Comparison of ENCODE assay signal across 1 cellular context in the genomic region with DNA sequence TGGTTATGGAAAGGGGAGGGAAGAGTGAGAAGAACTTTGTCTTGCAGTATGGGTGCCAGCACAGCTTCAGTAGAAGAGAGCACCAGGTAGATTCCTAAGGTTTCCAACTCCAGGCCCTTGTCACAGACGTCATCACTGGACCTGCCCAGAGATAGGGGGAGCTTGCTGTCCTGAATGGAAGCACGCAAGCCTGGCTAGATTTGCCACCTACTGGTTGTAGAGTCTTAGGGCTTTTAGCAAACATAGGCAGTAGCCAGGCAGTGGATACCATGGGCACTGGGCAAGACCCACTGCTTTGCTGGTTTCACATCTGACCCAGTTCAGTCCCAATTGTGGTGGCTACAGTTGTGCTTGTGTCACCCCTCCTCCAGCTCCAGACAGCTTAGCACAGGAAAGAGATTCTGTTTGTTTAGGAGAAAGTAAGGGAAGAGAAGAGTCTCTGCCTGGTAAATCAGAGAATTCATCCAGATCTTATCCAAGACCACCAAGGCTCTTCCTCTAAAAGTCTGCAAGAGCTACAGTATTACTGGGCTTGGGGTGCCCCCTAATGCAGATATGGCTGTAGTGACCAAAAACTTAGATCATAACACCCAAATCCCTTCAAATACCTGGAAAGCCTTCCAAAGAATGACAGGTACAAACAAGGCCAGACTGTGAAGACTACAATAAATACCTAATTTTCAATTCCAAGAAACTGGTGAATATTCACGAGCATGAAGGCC.
TF ChIP-seq lines count a peak whose summit lies in the region.

No MANE protein-coding gene starts in this region.

TF ChIP-seq in HepG2, 621 proteins besides CTCF, POLR2A, EP300 and RAD21 (continued from another document):
- TF ChIP-seq, protein P1, sequence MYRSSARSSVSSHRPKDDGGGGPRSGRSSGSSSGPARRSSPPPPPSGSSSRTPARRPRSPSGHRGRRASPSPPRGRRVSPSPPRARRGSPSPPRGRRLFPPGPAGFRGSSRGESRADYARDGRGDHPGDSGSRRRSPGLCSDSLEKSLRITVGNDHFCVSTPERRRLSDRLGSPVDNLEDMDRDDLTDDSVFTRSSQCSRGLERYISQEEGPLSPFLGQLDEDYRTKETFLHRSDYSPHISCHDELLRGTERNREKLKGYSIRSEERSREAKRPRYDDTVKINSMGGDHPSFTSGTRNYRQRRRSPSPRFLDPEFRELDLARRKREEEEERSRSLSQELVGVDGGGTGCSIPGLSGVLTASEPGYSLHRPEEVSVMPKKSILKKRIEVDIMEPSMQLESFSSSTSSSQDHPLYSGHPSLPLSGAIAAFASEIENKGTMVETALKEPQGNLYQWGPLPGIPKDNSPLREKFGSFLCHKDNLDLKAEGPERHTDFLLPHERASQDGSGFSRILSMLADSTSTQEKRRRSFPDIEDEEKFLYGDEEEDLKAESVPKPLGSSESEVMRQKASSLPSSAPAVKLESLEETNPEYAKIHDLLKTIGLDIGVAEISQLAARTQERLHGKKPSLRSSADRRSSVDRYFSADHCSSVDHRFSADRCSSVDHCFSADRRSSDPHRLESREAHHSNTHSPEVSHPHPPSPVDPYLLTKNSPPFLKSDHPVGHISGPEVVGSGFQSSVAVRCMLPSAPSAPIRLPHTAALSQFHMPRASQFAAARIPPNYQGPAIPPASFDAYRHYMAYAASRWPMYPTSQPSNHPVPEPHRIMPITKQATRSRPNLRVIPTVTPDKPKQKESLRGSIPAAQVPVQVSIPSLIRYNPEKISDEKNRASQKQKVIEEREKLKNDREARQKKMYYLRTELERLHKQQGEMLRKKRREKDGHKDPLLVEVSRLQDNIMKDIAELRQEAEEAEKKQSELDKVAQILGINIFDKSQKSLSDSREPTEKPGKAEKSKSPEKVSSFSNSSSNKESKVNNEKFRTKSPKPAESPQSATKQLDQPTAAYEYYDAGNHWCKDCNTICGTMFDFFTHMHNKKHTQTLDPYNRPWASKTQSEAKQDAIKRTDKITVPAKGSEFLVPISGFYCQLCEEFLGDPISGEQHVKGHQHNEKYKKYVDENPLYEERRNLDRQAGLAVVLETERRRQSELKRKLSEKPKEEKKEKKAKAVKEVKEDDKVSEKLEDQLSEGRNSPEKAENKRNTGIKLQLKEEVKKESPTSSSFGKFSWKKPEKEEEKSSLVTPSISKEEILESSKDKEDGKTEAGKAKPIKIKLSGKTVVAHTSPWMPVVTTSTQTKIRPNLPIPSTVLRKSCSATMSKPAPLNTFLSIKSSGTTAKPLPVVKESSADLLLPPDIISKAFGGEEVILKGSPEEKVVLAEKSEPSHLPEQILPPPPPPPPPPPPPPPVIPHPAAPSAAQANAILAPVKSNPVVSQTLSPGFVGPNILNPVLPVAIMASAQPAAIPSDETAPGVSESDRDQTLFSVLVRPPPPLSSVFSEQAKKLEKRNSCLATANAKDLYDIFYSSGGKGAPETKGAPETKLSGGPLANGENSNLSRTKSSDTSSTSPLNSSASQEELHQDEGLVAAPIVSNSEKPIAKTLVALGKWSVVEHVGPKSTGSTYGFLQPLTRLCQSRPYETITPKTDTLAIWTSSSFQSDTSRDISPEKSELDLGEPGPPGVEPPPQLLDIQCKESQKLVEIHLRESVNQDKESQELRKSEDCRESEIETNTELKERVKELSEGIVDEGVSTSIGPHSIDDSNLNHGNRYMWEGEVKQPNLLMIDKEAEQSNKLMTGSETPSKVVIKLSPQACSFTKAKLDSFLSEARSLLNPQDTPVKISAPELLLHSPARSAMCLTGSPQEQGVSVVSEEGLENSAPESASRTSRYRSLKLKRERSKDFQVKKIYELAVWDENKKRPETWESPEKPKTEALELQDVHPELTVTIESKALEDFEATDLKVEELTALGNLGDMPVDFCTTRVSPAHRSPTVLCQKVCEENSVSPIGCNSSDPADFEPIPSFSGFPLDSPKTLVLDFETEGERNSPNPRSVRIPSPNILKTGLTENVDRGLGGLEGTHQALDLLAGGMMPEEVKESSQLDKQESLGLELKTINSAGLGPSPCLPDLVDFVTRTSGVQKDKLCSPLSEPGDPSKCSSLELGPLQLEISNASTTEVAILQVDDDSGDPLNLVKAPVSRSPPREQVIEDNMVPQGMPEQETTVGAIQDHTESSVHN (CRISPR knock-in tag; IDR thresholded peaks at IDR 0.05), result no peak
- TF ChIP-seq SOX13 (IDR thresholded peaks at IDR 0.05), result no peak
- TF ChIP-seq SOX13 (CRISPR knock-in tag; conservative IDR thresholded peaks at IDR 0.05 in 1 of 2, IDR thresholded peaks at IDR 0.05 in 1 of 2), result no peak
- TF ChIP-seq KDM4B (CRISPR knock-in tag; IDR thresholded peaks at IDR 0.05), result no peak
- TF ChIP-seq, protein P2, sequence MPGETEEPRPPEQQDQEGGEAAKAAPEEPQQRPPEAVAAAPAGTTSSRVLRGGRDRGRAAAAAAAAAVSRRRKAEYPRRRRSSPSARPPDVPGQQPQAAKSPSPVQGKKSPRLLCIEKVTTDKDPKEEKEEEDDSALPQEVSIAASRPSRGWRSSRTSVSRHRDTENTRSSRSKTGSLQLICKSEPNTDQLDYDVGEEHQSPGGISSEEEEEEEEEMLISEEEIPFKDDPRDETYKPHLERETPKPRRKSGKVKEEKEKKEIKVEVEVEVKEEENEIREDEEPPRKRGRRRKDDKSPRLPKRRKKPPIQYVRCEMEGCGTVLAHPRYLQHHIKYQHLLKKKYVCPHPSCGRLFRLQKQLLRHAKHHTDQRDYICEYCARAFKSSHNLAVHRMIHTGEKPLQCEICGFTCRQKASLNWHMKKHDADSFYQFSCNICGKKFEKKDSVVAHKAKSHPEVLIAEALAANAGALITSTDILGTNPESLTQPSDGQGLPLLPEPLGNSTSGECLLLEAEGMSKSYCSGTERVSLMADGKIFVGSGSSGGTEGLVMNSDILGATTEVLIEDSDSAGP (CRISPR knock-in tag; IDR thresholded peaks at IDR 0.05; ENCODE audit: borderline replicate concordance), result no peak
- TF ChIP-seq, protein P3, sequence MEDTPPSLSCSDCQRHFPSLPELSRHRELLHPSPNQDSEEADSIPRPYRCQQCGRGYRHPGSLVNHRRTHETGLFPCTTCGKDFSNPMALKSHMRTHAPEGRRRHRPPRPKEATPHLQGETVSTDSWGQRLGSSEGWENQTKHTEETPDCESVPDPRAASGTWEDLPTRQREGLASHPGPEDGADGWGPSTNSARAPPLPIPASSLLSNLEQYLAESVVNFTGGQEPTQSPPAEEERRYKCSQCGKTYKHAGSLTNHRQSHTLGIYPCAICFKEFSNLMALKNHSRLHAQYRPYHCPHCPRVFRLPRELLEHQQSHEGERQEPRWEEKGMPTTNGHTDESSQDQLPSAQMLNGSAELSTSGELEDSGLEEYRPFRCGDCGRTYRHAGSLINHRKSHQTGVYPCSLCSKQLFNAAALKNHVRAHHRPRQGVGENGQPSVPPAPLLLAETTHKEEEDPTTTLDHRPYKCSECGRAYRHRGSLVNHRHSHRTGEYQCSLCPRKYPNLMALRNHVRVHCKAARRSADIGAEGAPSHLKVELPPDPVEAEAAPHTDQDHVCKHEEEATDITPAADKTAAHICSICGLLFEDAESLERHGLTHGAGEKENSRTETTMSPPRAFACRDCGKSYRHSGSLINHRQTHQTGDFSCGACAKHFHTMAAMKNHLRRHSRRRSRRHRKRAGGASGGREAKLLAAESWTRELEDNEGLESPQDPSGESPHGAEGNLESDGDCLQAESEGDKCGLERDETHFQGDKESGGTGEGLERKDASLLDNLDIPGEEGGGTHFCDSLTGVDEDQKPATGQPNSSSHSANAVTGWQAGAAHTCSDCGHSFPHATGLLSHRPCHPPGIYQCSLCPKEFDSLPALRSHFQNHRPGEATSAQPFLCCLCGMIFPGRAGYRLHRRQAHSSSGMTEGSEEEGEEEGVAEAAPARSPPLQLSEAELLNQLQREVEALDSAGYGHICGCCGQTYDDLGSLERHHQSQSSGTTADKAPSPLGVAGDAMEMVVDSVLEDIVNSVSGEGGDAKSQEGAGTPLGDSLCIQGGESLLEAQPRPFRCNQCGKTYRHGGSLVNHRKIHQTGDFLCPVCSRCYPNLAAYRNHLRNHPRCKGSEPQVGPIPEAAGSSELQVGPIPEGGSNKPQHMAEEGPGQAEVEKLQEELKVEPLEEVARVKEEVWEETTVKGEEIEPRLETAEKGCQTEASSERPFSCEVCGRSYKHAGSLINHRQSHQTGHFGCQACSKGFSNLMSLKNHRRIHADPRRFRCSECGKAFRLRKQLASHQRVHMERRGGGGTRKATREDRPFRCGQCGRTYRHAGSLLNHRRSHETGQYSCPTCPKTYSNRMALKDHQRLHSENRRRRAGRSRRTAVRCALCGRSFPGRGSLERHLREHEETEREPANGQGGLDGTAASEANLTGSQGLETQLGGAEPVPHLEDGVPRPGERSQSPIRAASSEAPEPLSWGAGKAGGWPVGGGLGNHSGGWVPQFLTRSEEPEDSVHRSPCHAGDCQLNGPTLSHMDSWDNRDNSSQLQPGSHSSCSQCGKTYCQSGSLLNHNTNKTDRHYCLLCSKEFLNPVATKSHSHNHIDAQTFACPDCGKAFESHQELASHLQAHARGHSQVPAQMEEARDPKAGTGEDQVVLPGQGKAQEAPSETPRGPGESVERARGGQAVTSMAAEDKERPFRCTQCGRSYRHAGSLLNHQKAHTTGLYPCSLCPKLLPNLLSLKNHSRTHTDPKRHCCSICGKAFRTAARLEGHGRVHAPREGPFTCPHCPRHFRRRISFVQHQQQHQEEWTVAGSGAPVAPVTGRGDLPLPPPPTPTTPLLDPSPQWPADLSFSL (CRISPR knock-in tag; IDR thresholded peaks at IDR 0.05), result no peak
